ENCODE assay signal across 8 cellular contexts in genomic region chr2:232315049-232315922, GRCh38.
DNase-seq lines count a peak whose midpoint lies in the region; ATAC-seq lines count a peak whose summit lies in the region.

No MANE protein-coding gene starts in this region.

- ATAC-seq in GM18520 (IDR thresholded peaks at IDR 0.05; ENCODE audit: unreplicated experiment), result peak; percentile 69
- ATAC-seq in HG03064 (IDR thresholded peaks at IDR 0.05; ENCODE audit: low read depth, unreplicated experiment), result peak; percentile 90
- ATAC-seq in T-cell (replicated peaks in 1 of 4), result peak; percentile 82 to 90 (median 88)
- peak; percentile 12 for ATAC-seq in left colon

- peak overlapping the region; percentile 94 to 98 for H3K27ac Mint-ChIP-seq in T-cell

- H3K9me3 Mint-ChIP-seq in T-cell, result no peaks in the 10 kb centered on the region

- peaks cover 6% of the 10 kb centered on the region for H3K36me3 Mint-ChIP-seq in T-cell

- peak; percentile 47 to 82 (median 65) for DNase-seq in T-cell
- peak in 44 of 58 donors; percentile 13 to 74 (median 38) for DNase-seq in anterior cingulate cortex (lab: John Stamatoyannopoulos, UW)
- peak; percentile 39 to 58 for DNase-seq in left colon
- peak; percentile 62 for DNase-seq in stimulated activated CD8-positive, alpha-beta memory T cell treated with anti-CD3 and anti-CD28 coated beads, Interleukin-12 subunit alpha, Interleukin-12 subunit beta, amount 100 ng/mL, for 1 hour (ENCODE audit: low read depth)
- DNase-seq in cerebellum (ENCODE audit: low spot score), result no peak
- DNase-seq in DMS53 (lab: John Stamatoyannopoulos, UW), result no peak

- POLR2A ChIA-PET in T-cell (lab: Charles Lee), result interaction anchor here in 1 of 2 donors (0.5 to 0.6 kb wide), 2 partner anchors 14 to 796 kb away, joined by 3 read pairs; no protein-coding TSS in a partner anchor

- peak overlapping the region; percentile 46 to 77 (median 46) for H3K4me3 Mint-ChIP-seq in T-cell

- CTCF ChIA-PET in T-cell (lab: Charles Lee), result interaction anchor here (0.6 to 2.3 kb wide), 7 partner anchors 8 to 409 kb away, joined by 3 to 17 read pairs (median 8); no protein-coding TSS in a partner anchor

- no peaks in the 10 kb centered on the region for H3K27me3 Mint-ChIP-seq in T-cell

- H3K4me1 Mint-ChIP-seq in T-cell, result peaks cover 95 to 98% (median 96%) of the 10 kb centered on the region in 3 donors

- intact Hi-C loops in left colon (cut with DNase I, micrococcal nuclease), result no loop called here

Comparison
In these comparisons a context has a peak if more than half of its experiments do, and no peak if none do; other contexts are left out.
1. ATAC-seq: peak in every context shown above with its lines; median percentile 90 in HG03064; 88 in T-cell; 69 in GM18520; 12 in left colon.
2. DNase-seq: peak in T-cell (34 of 34), anterior cingulate cortex (44 of 58), left colon (2 of 2) and stimulated activated CD8-positive, alpha-beta memory T cell treated with anti-CD3 and anti-CD28 coated beads, Interleukin-12 subunit alpha, Interleukin-12 subunit beta, amount 100 ng/mL, for 1 hour (single experiment); none in cerebellum (single experiment) and DMS53 (single experiment).